In genomic region chr13:113040597-113041292, GRCh38 we compare ENCODE assay signal across 20 cellular contexts.
A peak's percentile ranks its signal among the peaks of the same experiment; 100 is the strongest.
DNase-seq lines count a peak whose midpoint lies in the region; ATAC-seq, FAIRE-seq and TF ChIP-seq lines count a peak whose summit lies in the region.
"Had no signal": no experiment of that assay in that cellular context is flagged by ENCODE, and none has a peak within 500 bp of the region (broad histone marks: within the 10 kb centered on the region; RNA-seq: fewer than 3 reads in every experiment).

No MANE protein-coding gene starts in this region.

- no peaks in the 10 kb centered on the region for H3K36me3 ChIP-seq in osteoblast (ENCODE audit: insufficient read depth, low read length)
- no peaks in the 10 kb centered on the region for H3K36me3 ChIP-seq in thoracic aorta

- no peaks in the 10 kb centered on the region for H3K4me1 ChIP-seq in osteoblast (ENCODE audit: insufficient read depth, low read length)
- peaks cover 0 to 30% of the 10 kb centered on the region in 2 donors for H3K4me1 ChIP-seq in thoracic aorta (ENCODE audit: control insufficient read depth in 1 of 2, low read depth in 2 of 2)

- H3K4me3 ChIP-seq in osteoblast (ENCODE audit: insufficient read depth, low read length): no peak overlapping the region
- H3K4me3 ChIP-seq in thoracic aorta: no peak overlapping the region

- H4K20me1 ChIP-seq in osteoblast (ENCODE audit: insufficient read depth, low read length): no peaks in the 10 kb centered on the region

- DNase-seq in anterior cingulate cortex (lab: John Stamatoyannopoulos, UW) (peak in 33 of 58 donors; percentile 15 to 86 (median 72)), globus pallidus (ENCODE audit: low spot score) (peak; percentile 60), osteoblast (ENCODE audit: insufficient read length, low spot score, missing footprints) (no peak), thoracic aorta (ENCODE audit: low spot score) (no peak), GM19240 (ENCODE audit: insufficient read length, low spot score) (no peak), D721Med (ENCODE audit: insufficient read length, low spot score) (no peak)
- no peak for DNase-seq in central memory CD4-positive, alpha-beta T cell
- DNase-seq: AML-193; CD4-positive, CD25-positive, alpha-beta regulatory T cell; DMS79; Kasumi-1; NCI-H1417; NCI-H2029; NCI-H2171 treated with DMSO at 0.1 percent for 48 hours; NCI-H82 had no signal

- no peak for FAIRE-seq in D721Med (lab: Jason Lieb, UNC)
- FAIRE-seq: G401.6, GM12891, H1 had no signal

- H3K27ac ChIP-seq in osteoblast (ENCODE audit: low read depth, low read length) (no peak overlapping the region), thoracic aorta (peak overlapping the region; percentile 2 to 37)

- no peak for TF ChIP-seq CTCF in osteoblast (IDR thresholded peaks at IDR 0.05; ENCODE audit: extremely low read depth, low read depth, low read length)
- no peak for TF ChIP-seq CTCF in thoracic aorta (IDR thresholded peaks at IDR 0.05)
- no peak for TF ChIP-seq CTCF in D721Med (IDR thresholded peaks at IDR 0.05; ENCODE audit: insufficient read depth, missing control alignments)

- H3K4me2 ChIP-seq in osteoblast (ENCODE audit: insufficient read depth, low read length): no peak overlapping the region

- no peaks in the 10 kb centered on the region for H3K79me2 ChIP-seq in osteoblast (ENCODE audit: insufficient read depth, low read length)

- no peak for ATAC-seq in thoracic aorta (ENCODE audit: insufficient number of reproducible peaks, low FRiP score, low read depth)
- ATAC-seq: Panc1, Right ventricle myocardium inferior had no signal

- peak overlapping the region; percentile 65 for H2AFZ ChIP-seq in osteoblast (ENCODE audit: low read length)

- H3K9me3 ChIP-seq in osteoblast (ENCODE audit: low read depth, low read length): no peaks in the 10 kb centered on the region
- H3K9me3 ChIP-seq in thoracic aorta: no peaks in the 10 kb centered on the region

- peaks cover 27% of the 10 kb centered on the region for H3K27me3 ChIP-seq in osteoblast (ENCODE audit: insufficient read depth, low read length)
- no peaks in the 10 kb centered on the region for H3K27me3 ChIP-seq in thoracic aorta (replicated peaks; ENCODE audit: insufficient read depth)

Comparison
In these comparisons a context has a peak if more than half of its experiments do, and no peak if none do; other contexts are left out.
1. DNase-seq: peak in anterior cingulate cortex (33 of 58) and globus pallidus (single experiment); none in osteoblast (single experiment), thoracic aorta (single experiment), central memory CD4-positive, alpha-beta T cell (single experiment), GM19240 (single experiment) and D721Med (single experiment).